In genomic region chr20:25238319-25239037, GRCh38 we compare ENCODE assay signal across 1 cellular context.
TF ChIP-seq lines count a peak whose summit lies in the region.

No MANE protein-coding gene starts in this region.

TF ChIP-seq in SK-N-SH treated with all-trans-retinoic acid at 6 μM for 48 hours, 23 proteins besides CTCF, POLR2A, EP300 and RAD21 (continued from another document):
- TF ChIP-seq CSRNP3 (CRISPR knock-in tag; IDR thresholded peaks at IDR 0.05), result no peak
